10 cellular contexts compared by ENCODE assay signal in genomic region chr20:57680934-57681914, GRCh38. TPM values are rescaled to one million over a fixed set of nuclear protein-coding genes. Genes with fewer than 3 reads are reported as not detected.
DNase-seq lines count a peak whose midpoint lies in the region; ATAC-seq, FAIRE-seq and TF ChIP-seq lines count a peak whose summit lies in the region.
"Had no signal": no experiment of that assay in that cellular context is flagged by ENCODE, and none has a peak within 500 bp of the region (broad histone marks: within the 10 kb centered on the region; RNA-seq: fewer than 3 reads in every experiment).

No MANE protein-coding gene starts in this region.

- H3K27ac ChIP-seq in HEK293 (ENCODE audit: extremely low read depth, low read depth, low read length), result no peak overlapping the region

- no peaks in the 10 kb centered on the region for H3K36me3 ChIP-seq in HEK293 (ENCODE audit: control insufficient read depth in 2 of 2, insufficient read depth in 1 of 2, low read length in 2 of 2)

- no peaks in the 10 kb centered on the region for H3K9me3 Mint-ChIP-seq in mesothelial cell of epicardium

- H3K9me3 ChIP-seq in HEK293 (ENCODE audit: control insufficient read depth, insufficient read depth, low read depth, low read length), result no peaks in the 10 kb centered on the region

- FAIRE-seq in HTR-8/SVneo (lab: Jason Lieb, UNC), result no peak
- FAIRE-seq: G401.6 had no signal

- H3K4me3 Mint-ChIP-seq in mesothelial cell of epicardium, result no peak overlapping the region

- H3K4me1 ChIP-seq in HEK293 (ENCODE audit: control insufficient read depth, insufficient read depth, low read length), result peaks cover 9% of the 10 kb centered on the region

- H3K27ac Mint-ChIP-seq in mesothelial cell of epicardium, result peak overlapping the region; percentile 5

- TF ChIP-seq CTCF in GM12864 (IDR thresholded peaks at IDR 0.05; ENCODE audit: low read depth, low read length, missing control alignments) (no peak), HEK293 (tag by site-specific recombination; IDR thresholded peaks at IDR 0.05) (no peak), mesothelial cell of epicardium (IDR thresholded peaks at IDR 0.05; ENCODE audit: unreplicated experiment) (no peak)

- ATAC-seq in HG03469 (IDR thresholded peaks at IDR 0.05; ENCODE audit: unreplicated experiment), result no peak
- ATAC-seq: esophagus mucosa had no signal

- no peaks in the 10 kb centered on the region for H3K27me3 Mint-ChIP-seq in mesothelial cell of epicardium (ENCODE audit: low read depth)

- POLR2A ChIA-PET in HEK293 (lab: Yijun Ruan, JAX), result interaction anchor here (1.2 to 1.4 kb wide), 2 partner anchors 18 to 28 kb away, joined by 4 read pairs; partner anchors contain the start of gene PMEPA1

- H3K4me3 ChIP-seq in GM12864 (ENCODE audit: low read depth, low read length), result peak overlapping the region; percentile 47
- H3K4me3 ChIP-seq in HEK293 (ENCODE audit: low read depth, low read length), result no peak overlapping the region

- H3K36me3 Mint-ChIP-seq in mesothelial cell of epicardium, result peaks cover 10% of the 10 kb centered on the region

- H3K4me1 Mint-ChIP-seq in mesothelial cell of epicardium, result peaks cover 66% of the 10 kb centered on the region

- CTCF ChIA-PET in HEK293 (lab: Yijun Ruan, JAX), result interaction anchor here (1.2 kb wide), 1 partner anchor 30 kb away, joined by 3 read pairs; no protein-coding TSS in a partner anchor

- DNase-seq in GM12864 (ENCODE audit: low read depth) (no peak), mesothelial cell of epicardium (ENCODE audit: low spot score in 2 of 2, unreplicated experiment in 2 of 2) (no peak), SHP77 (lab: John Stamatoyannopoulos, UW) (no peak), HTR-8/SVneo (ENCODE audit: insufficient read length, low spot score) (no peak), AG08395 (ENCODE audit: low spot score) (no peak)
- DNase-seq in activated CD4-positive, alpha-beta T cell treated with anti-CD3 and anti-CD28 coated beads for 48 hours, result peak; percentile 17

TF ChIP-seq in HEK293, 187 proteins besides CTCF, POLR2A, EP300 and RAD21:
- TF ChIP-seq ZNF280D (tag by site-specific recombination; IDR thresholded peaks at IDR 0.05), result no peak
- TF ChIP-seq ZNF292 (tag by site-specific recombination; IDR thresholded peaks at IDR 0.05; ENCODE audit: borderline replicate concordance, low read depth), result no peak
- TF ChIP-seq REST (tag by site-specific recombination; IDR thresholded peaks at IDR 0.05), result peak; percentile 45; the same call in 1 of the 2 replicates
- no peak for TF ChIP-seq ZNF280C (tag by site-specific recombination; IDR thresholded peaks at IDR 0.05)
- no peak for TF ChIP-seq FEZF1 (tag by site-specific recombination; IDR thresholded peaks at IDR 0.05)
- no peak for TF ChIP-seq ZFP41 (tag by site-specific recombination; IDR thresholded peaks at IDR 0.05; ENCODE audit: borderline replicate concordance)
- TF ChIP-seq RBAK (tag by site-specific recombination; IDR thresholded peaks at IDR 0.05), result no peak

RNA-seq across cellular contexts. Expression of gene PMEPA1, which starts 28.6 kb away (rescaled TPM):
- total RNA-seq in mesothelial cell of epicardium, result 39.7 to 40.7 TPM (median 39.9 TPM) in 3 replicates
